In the genomic region with DNA sequence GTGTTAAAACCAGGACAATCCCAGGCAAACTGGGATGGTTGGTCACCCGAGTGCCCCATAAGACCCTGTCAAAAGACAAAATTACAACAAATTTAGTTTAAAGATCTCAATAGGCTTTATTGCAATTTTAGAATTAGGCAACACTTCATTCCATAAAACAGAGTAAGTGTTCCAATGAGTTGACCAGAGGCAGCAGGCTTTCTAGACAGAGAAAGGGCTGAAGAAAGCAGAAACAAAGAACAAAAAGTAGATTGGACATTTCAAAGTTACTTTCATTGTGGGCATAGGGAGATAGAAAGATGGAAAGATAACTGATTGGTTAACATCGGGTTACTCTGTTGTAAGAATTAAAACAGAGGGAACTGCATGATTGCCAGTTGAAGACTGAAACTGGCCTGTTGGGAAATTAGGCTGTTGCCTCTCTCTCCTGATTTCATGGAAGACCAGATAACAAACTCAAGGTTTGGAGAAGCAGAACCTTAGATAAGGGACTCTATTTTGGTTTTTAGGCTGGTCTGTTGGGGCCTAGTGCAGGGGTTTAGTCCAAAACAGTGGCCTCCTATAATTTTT, we compare ENCODE assay signal across 13 cellular contexts. TPM values are rescaled to one million over a fixed set of nuclear protein-coding genes. Genes with fewer than 3 reads are reported as not detected.
DNase-seq lines count a peak whose midpoint lies in the region; ATAC-seq, FAIRE-seq and TF ChIP-seq lines count a peak whose summit lies in the region.
"Had no signal": no experiment of that assay in that cellular context is flagged by ENCODE, and none has a peak within 500 bp of the region (broad histone marks: within the 10 kb centered on the region; RNA-seq: fewer than 3 reads in every experiment).

No MANE protein-coding gene starts in this region.

- ATAC-seq in HG03354 (IDR thresholded peaks at IDR 0.05; ENCODE audit: poor library complexity, severe bottlenecking, unreplicated experiment): no peak

- H3K9ac ChIP-seq in colonic mucosa (ENCODE audit: low read depth in 2 of 2, low read length in 2 of 2): no peak overlapping the region

- H3K27ac ChIP-seq in colonic mucosa: peak overlapping the region; percentile 29
- peak overlapping the region; percentile 78 for H3K27ac ChIP-seq in neutrophil
- peak overlapping the region in 1 of 2 donors; percentile 77 for H3K27ac ChIP-seq in small intestine (ENCODE audit: low read depth in 1 of 2, low read length in 1 of 2)

- H3K36me3 Mint-ChIP-seq in IgD-negative memory B cell: peaks cover 3% of the 10 kb centered on the region
- no peaks in the 10 kb centered on the region for H3K36me3 Mint-ChIP-seq in activated naive CD4-positive, alpha-beta T cell treated with anti-CD3 and anti-CD28 coated beads, Interleukin-2, amount 10 ng/mL, durations not matched to agents 7 days and 5 days

- H3K27me3 Mint-ChIP-seq in IgD-negative memory B cell: no peaks in the 10 kb centered on the region
- no peaks in the 10 kb centered on the region for H3K27me3 Mint-ChIP-seq in activated naive CD4-positive, alpha-beta T cell treated with anti-CD3 and anti-CD28 coated beads, Interleukin-2, amount 10 ng/mL, durations not matched to agents 7 days and 5 days

- intact Hi-C loops in colonic mucosa (cut with DNase I): no loop called here

- H3K9me3 ChIP-seq in colonic mucosa (no peaks in the 10 kb centered on the region), neutrophil (no peaks in the 10 kb centered on the region), small intestine (ENCODE audit: control insufficient read depth, low read depth) (no peaks in the 10 kb centered on the region)

- H3K4me3 ChIP-seq in colonic mucosa (no peak overlapping the region), neutrophil (ENCODE audit: low read depth in 1 of 2, low read length in 1 of 2) (peak overlapping the region in 1 of 2 experiments; percentile 4), small intestine (ENCODE audit: low read depth in 1 of 2, low read length in 2 of 2) (no peak overlapping the region)

- CTCF ChIA-PET in activated naive CD4-positive, alpha-beta T cell treated with anti-CD3 and anti-CD28 coated beads, Interleukin-2, amount 10 ng/mL, durations not matched to agents 7 days and 5 days (lab: Charles Lee): no interaction called here

- no peak for FAIRE-seq in small intestine (lab: Jason Lieb, UNC)
- FAIRE-seq: endometrium, HTR-8/SVneo had no signal

- no peaks in the 10 kb centered on the region for H3K9me3 Mint-ChIP-seq in IgD-negative memory B cell
- no peaks in the 10 kb centered on the region for H3K9me3 Mint-ChIP-seq in activated naive CD4-positive, alpha-beta T cell treated with anti-CD3 and anti-CD28 coated beads, Interleukin-2, amount 10 ng/mL, durations not matched to agents 7 days and 5 days
- H3K9me3 Mint-ChIP-seq: nephron progenitor cell had no signal

- peak overlapping the region; percentile 76 to 90 (median 85) for H3K27ac Mint-ChIP-seq in IgD-negative memory B cell
- no peak overlapping the region for H3K27ac Mint-ChIP-seq in activated naive CD4-positive, alpha-beta T cell treated with anti-CD3 and anti-CD28 coated beads, Interleukin-2, amount 10 ng/mL, durations not matched to agents 7 days and 5 days

- 74 to 80% (median 80%) methylated on average over 2 of the region's 2 CpGs for WGBS in small intestine, 3 donors

- H3K27me3 ChIP-seq in colonic mucosa: no peaks in the 10 kb centered on the region
- no peaks in the 10 kb centered on the region for H3K27me3 ChIP-seq in neutrophil
- H3K27me3 ChIP-seq in small intestine (ENCODE audit: control insufficient read depth in 2 of 2, insufficient read depth in 2 of 2, low read length in 2 of 2): no peaks in the 10 kb centered on the region

- peaks cover 71 to 75% (median 73%) of the 10 kb centered on the region in 3 donors for H3K4me1 Mint-ChIP-seq in IgD-negative memory B cell
- H3K4me1 Mint-ChIP-seq in activated naive CD4-positive, alpha-beta T cell treated with anti-CD3 and anti-CD28 coated beads, Interleukin-2, amount 10 ng/mL, durations not matched to agents 7 days and 5 days: peaks cover 3% of the 10 kb centered on the region
- H3K4me1 Mint-ChIP-seq: nephron progenitor cell had no signal

- H3K36me3 ChIP-seq in colonic mucosa (no peaks in the 10 kb centered on the region), neutrophil (peaks cover 5% of the 10 kb centered on the region), small intestine (ENCODE audit: control insufficient read depth in 2 of 2, insufficient read depth in 2 of 2, low read length in 2 of 2) (no peaks in the 10 kb centered on the region)

- H3K4me3 Mint-ChIP-seq in IgD-negative memory B cell: peak overlapping the region in 3 of 4 donors; percentile 53 to 88 (median 73)
- no peak overlapping the region for H3K4me3 Mint-ChIP-seq in activated naive CD4-positive, alpha-beta T cell treated with anti-CD3 and anti-CD28 coated beads, Interleukin-2, amount 10 ng/mL, durations not matched to agents 7 days and 5 days
- H3K4me3 Mint-ChIP-seq: nephron progenitor cell had no signal

- H3K4me1 ChIP-seq in colonic mucosa: no peaks in the 10 kb centered on the region
- H3K4me1 ChIP-seq in neutrophil (ENCODE audit: control insufficient read depth in 1 of 2, insufficient read depth in 1 of 2, low read depth in 1 of 2, low read length in 1 of 2): peaks cover 71 to 79% of the 10 kb centered on the region in 2 experiments
- H3K4me1 ChIP-seq in small intestine (ENCODE audit: control insufficient read depth in 2 of 2, insufficient read depth in 1 of 2, low read depth in 1 of 2, low read length in 1 of 2): peaks cover 0 to 2% of the 10 kb centered on the region in 2 donors

- TF ChIP-seq CTCF in colonic mucosa (IDR thresholded peaks at IDR 0.05): no peak
- TF ChIP-seq CTCF in neutrophil (IDR thresholded peaks at IDR 0.05): no peak

- DNase-seq in AML-193 (lab: John Stamatoyannopoulos, UW): peak; percentile 38 to 52
- DNase-seq in colonic mucosa: no peak
- no peak for DNase-seq in activated naive CD4-positive, alpha-beta T cell treated with anti-CD3 and anti-CD28 coated beads, Interleukin-2, amount 10 ng/mL, durations not matched to agents 7 days and 5 days
- no peak for DNase-seq in ureter (ENCODE audit: low spot score)
- no peak for DNase-seq in small intestine
- DNase-seq: NCI-H1417, NCI-H748 treated with DMSO at 0.1 percent for 48 hours, nephron progenitor cell had no signal

RNA-seq across cellular contexts. Expression of gene ENTPD1, which starts 36.3 kb away (rescaled TPM):
- 48.0 TPM for polyA plus RNA-seq in IgD-negative memory B cell
- total RNA-seq in colonic mucosa: 10 to 100 TPM in 1 of 2 donors, 1 to 10 TPM in 1; 4.5 to 10.8 TPM
- 74.1 TPM for total RNA-seq in ureter
- 1 to 10 TPM; 1.3 to 9.8 (median 5.1) TPM for polyA plus RNA-seq in small intestine

Comparison
In these comparisons a context has a peak if more than half of its experiments do, and no peak if none do; other contexts are left out.
1. DNase-seq: peak in AML-193 (2 of 2); none in colonic mucosa (single experiment), activated naive CD4-positive, alpha-beta T cell treated with anti-CD3 and anti-CD28 coated beads, Interleukin-2, amount 10 ng/mL, durations not matched to agents 7 days and 5 days (single experiment), ureter (single experiment) and small intestine (single experiment).